ENCODE assay signal across 1 cellular context in the genomic region with DNA sequence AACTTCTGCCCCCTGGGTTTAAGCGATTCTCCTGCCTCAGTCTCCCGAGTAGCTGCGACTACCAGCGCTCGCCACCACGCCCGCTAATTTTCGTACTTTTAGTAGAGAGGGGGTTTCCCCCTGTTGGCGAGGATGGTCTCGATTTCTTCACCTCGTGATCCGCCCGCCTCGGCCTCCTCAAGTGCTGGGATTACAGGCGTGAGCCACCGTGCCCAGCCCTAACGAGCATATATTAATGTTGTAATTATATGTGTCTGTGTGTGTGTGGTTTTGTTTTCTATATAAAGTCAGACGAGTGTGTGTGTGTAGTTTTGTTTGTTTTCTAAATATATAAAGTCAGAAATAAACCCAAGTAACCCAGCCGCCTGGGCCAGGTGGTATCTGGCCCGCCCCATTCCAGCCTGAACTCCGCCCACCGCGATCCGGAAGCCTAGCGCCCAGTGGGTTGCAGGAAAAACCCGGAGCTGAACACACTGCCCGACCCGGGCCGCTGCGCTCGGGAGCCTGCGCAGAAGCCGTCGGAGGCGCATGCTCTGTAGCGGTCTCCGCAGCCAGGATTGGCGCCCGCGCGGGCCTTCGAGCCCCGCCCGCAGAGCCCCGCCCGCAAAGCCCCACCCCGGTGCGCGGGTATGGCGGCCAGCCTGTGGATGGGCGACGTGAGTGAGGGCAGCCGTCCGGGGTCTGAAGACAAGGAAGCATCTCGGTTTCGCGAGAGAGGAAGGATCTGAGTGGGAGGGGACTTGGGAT.
TF ChIP-seq lines count a peak whose summit lies in the region.

A gene (plus strand): TSS at position 604 of the 747 bp plus-strand sequence. CDS start 26 bp downstream, at position 630.

TF ChIP-seq in HepG2, 621 proteins besides CTCF, POLR2A, EP300 and RAD21 (continued from another document and continues in another):
- TF ChIP-seq ZNF501 (CRISPR knock-in tag; IDR thresholded peaks at IDR 0.05) (peak; percentile 89; the same call in 1 of the 2 replicates), JUND (CRISPR knock-in tag; IDR thresholded peaks at IDR 0.05) (no peak), FOXP1 (IDR thresholded peaks at IDR 0.05) (no peak), FOXP1 (CRISPR knock-in tag; IDR thresholded peaks at IDR 0.05) (no peak), ZNF460 (CRISPR knock-in tag; IDR thresholded peaks at IDR 0.05; ENCODE audit: borderline replicate concordance) (peak; percentile 9; the same call in 1 of the 2 replicates), ZNF234 (CRISPR knock-in tag; conservative IDR thresholded peaks at IDR 0.05) (no peak), HMG20A (CRISPR knock-in tag; IDR thresholded peaks at IDR 0.05; ENCODE audit: borderline replicate concordance) (0 out of 2 replicates have a peak, but pooled peaks have one; percentile 5), SYNCRIP (IDR thresholded peaks at IDR 0.05; ENCODE audit: insufficient read depth, low read depth, low read length) (no peak), ZNF569 (CRISPR knock-in tag; IDR thresholded peaks at IDR 0.05; ENCODE audit: borderline replicate concordance) (no peak), CC2D1A (CRISPR knock-in tag; IDR thresholded peaks at IDR 0.05) (no peak), ZFP36 (IDR thresholded peaks at IDR 0.05; ENCODE audit: borderline replicate concordance, low read depth, low read length, partially characterized antibody) (no peak), GATAD2A (CRISPR knock-in tag; IDR thresholded peaks at IDR 0.05) (peak; percentile 47), PLRG1 (conservative IDR thresholded peaks at IDR 0.05) (no peak), SP140L (CRISPR knock-in tag; IDR thresholded peaks at IDR 0.05; ENCODE audit: borderline replicate concordance) (no peak), POLR2G (IDR thresholded peaks at IDR 0.05; ENCODE audit: low read depth, low read length) (peak; percentile 95), FLYWCH1 (CRISPR knock-in tag; IDR thresholded peaks at IDR 0.05) (no peak), GTF2F1 (IDR thresholded peaks at IDR 0.05; ENCODE audit: low read length) (no peak), GFI1 (CRISPR knock-in tag; IDR thresholded peaks at IDR 0.05; ENCODE audit: borderline replicate concordance) (peak; percentile 49; the same call in 1 of the 2 replicates)
- TF ChIP-seq, protein P1, sequence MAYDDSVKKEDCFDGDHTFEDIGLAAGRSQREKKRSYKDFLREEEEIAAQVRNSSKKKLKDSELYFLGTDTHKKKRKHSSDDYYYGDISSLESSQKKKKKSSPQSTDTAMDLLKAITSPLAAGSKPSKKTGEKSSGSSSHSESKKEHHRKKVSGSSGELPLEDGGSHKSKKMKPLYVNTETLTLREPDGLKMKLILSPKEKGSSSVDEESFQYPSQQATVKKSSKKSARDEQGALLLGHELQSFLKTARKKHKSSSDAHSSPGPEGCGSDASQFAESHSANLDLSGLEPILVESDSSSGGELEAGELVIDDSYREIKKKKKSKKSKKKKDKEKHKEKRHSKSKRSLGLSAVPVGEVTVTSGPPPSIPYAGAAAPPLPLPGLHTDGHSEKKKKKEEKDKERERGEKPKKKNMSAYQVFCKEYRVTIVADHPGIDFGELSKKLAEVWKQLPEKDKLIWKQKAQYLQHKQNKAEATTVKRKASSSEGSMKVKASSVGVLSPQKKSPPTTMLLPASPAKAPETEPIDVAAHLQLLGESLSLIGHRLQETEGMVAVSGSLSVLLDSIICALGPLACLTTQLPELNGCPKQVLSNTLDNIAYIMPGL (CRISPR knock-in tag; IDR thresholded peaks at IDR 0.05; ENCODE audit: borderline replicate concordance in 1 of 2, low read depth in 1 of 2), result peak; percentile 67 to 72; a peak in 3 of 4 replicates
- TF ChIP-seq, protein P2, sequence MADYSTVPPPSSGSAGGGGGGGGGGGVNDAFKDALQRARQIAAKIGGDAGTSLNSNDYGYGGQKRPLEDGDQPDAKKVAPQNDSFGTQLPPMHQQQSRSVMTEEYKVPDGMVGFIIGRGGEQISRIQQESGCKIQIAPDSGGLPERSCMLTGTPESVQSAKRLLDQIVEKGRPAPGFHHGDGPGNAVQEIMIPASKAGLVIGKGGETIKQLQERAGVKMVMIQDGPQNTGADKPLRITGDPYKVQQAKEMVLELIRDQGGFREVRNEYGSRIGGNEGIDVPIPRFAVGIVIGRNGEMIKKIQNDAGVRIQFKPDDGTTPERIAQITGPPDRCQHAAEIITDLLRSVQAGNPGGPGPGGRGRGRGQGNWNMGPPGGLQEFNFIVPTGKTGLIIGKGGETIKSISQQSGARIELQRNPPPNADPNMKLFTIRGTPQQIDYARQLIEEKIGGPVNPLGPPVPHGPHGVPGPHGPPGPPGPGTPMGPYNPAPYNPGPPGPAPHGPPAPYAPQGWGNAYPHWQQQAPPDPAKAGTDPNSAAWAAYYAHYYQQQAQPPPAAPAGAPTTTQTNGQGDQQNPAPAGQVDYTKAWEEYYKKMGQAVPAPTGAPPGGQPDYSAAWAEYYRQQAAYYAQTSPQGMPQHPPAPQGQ (CRISPR knock-in tag; IDR thresholded peaks at IDR 0.05; ENCODE audit: borderline replicate concordance), result no peak
- TF ChIP-seq, protein P3, sequence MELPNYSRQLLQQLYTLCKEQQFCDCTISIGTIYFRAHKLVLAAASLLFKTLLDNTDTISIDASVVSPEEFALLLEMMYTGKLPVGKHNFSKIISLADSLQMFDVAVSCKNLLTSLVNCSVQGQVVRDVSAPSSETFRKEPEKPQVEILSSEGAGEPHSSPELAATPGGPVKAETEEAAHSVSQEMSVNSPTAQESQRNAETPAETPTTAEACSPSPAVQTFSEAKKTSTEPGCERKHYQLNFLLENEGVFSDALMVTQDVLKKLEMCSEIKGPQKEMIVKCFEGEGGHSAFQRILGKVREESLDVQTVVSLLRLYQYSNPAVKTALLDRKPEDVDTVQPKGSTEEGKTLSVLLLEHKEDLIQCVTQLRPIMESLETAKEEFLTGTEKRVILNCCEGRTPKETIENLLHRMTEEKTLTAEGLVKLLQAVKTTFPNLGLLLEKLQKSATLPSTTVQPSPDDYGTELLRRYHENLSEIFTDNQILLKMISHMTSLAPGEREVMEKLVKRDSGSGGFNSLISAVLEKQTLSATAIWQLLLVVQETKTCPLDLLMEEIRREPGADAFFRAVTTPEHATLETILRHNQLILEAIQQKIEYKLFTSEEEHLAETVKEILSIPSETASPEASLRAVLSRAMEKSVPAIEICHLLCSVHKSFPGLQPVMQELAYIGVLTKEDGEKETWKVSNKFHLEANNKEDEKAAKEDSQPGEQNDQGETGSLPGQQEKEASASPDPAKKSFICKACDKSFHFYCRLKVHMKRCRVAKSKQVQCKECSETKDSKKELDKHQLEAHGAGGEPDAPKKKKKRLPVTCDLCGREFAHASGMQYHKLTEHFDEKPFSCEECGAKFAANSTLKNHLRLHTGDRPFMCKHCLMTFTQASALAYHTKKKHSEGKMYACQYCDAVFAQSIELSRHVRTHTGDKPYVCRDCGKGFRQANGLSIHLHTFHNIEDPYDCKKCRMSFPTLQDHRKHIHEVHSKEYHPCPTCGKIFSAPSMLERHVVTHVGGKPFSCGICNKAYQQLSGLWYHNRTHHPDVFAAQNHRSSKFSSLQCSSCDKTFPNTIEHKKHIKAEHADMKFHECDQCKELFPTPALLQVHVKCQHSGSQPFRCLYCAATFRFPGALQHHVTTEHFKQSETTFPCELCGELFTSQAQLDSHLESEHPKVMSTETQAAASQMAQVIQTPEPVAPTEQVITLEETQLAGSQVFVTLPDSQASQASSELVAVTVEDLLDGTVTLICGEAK (IDR thresholded peaks at IDR 0.05), result no peak
- TF ChIP-seq, protein P3 (CRISPR knock-in tag; IDR thresholded peaks at IDR 0.05), result no peak; the same call in 1 of the 2 replicates
- TF ChIP-seq, protein P4, sequence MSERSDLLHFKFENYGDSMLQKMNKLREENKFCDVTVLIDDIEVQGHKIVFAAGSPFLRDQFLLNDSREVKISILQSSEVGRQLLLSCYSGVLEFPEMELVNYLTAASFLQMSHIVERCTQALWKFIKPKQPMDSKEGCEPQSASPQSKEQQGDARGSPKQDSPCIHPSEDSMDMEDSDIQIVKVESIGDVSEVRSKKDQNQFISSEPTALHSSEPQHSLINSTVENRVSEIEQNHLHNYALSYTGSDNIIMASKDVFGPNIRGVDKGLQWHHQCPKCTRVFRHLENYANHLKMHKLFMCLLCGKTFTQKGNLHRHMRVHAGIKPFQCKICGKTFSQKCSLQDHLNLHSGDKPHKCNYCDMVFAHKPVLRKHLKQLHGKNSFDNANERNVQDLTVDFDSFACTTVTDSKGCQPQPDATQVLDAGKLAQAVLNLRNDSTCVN (CRISPR knock-in tag; IDR thresholded peaks at IDR 0.05; ENCODE audit: borderline replicate concordance), result no peak; the same call in 1 of the 2 replicates
- TF ChIP-seq, protein P5, sequence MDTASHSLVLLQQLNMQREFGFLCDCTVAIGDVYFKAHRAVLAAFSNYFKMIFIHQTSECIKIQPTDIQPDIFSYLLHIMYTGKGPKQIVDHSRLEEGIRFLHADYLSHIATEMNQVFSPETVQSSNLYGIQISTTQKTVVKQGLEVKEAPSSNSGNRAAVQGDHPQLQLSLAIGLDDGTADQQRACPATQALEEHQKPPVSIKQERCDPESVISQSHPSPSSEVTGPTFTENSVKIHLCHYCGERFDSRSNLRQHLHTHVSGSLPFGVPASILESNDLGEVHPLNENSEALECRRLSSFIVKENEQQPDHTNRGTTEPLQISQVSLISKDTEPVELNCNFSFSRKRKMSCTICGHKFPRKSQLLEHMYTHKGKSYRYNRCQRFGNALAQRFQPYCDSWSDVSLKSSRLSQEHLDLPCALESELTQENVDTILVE (CRISPR knock-in tag; IDR thresholded peaks at IDR 0.05), result peak; percentile 51; the same call in 1 of the 2 replicates
- TF ChIP-seq, protein P6, sequence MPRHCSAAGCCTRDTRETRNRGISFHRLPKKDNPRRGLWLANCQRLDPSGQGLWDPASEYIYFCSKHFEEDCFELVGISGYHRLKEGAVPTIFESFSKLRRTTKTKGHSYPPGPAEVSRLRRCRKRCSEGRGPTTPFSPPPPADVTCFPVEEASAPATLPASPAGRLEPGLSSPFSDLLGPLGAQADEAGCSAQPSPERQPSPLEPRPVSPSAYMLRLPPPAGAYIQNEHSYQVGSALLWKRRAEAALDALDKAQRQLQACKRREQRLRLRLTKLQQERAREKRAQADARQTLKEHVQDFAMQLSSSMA (CRISPR knock-in tag; IDR thresholded peaks at IDR 0.05), result peak; percentile 60; the same call in 1 of the 2 replicates
- TF ChIP-seq, protein P7, sequence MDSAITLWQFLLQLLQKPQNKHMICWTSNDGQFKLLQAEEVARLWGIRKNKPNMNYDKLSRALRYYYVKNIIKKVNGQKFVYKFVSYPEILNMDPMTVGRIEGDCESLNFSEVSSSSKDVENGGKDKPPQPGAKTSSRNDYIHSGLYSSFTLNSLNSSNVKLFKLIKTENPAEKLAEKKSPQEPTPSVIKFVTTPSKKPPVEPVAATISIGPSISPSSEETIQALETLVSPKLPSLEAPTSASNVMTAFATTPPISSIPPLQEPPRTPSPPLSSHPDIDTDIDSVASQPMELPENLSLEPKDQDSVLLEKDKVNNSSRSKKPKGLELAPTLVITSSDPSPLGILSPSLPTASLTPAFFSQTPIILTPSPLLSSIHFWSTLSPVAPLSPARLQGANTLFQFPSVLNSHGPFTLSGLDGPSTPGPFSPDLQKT (CRISPR knock-in tag; IDR thresholded peaks at IDR 0.05; ENCODE audit: borderline replicate concordance), result 0 out of 2 replicates have a peak, but pooled peaks have one; percentile 13
- TF ChIP-seq, protein P8, sequence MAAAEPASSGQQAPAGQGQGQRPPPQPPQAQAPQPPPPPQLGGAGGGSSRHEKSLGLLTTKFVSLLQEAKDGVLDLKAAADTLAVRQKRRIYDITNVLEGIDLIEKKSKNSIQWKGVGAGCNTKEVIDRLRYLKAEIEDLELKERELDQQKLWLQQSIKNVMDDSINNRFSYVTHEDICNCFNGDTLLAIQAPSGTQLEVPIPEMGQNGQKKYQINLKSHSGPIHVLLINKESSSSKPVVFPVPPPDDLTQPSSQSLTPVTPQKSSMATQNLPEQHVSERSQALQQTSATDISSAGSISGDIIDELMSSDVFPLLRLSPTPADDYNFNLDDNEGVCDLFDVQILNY (CRISPR knock-in tag; conservative IDR thresholded peaks at IDR 0.05), result peak; percentile 41; the same call in 1 of the 2 replicates
- TF ChIP-seq, protein P9, sequence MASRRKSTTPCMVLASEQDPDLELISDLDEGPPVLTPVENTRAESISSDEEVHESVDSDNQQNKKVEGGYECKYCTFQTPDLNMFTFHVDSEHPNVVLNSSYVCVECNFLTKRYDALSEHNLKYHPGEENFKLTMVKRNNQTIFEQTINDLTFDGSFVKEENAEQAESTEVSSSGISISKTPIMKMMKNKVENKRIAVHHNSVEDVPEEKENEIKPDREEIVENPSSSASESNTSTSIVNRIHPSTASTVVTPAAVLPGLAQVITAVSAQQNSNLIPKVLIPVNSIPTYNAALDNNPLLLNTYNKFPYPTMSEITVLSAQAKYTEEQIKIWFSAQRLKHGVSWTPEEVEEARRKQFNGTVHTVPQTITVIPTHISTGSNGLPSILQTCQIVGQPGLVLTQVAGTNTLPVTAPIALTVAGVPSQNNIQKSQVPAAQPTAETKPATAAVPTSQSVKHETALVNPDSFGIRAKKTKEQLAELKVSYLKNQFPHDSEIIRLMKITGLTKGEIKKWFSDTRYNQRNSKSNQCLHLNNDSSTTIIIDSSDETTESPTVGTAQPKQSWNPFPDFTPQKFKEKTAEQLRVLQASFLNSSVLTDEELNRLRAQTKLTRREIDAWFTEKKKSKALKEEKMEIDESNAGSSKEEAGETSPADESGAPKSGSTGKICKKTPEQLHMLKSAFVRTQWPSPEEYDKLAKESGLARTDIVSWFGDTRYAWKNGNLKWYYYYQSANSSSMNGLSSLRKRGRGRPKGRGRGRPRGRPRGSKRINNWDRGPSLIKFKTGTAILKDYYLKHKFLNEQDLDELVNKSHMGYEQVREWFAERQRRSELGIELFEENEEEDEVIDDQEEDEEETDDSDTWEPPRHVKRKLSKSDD (CRISPR knock-in tag; IDR thresholded peaks at IDR 0.05; ENCODE audit: low read depth), result no peak; the same call in 1 of the 2 replicates
- TF ChIP-seq, protein P10, sequence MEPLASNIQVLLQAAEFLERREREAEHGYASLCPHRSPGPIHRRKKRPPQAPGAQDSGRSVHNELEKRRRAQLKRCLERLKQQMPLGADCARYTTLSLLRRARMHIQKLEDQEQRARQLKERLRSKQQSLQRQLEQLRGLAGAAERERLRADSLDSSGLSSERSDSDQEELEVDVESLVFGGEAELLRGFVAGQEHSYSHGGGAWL (CRISPR knock-in tag; IDR thresholded peaks at IDR 0.05), result no peak
